Comparison of ENCODE assay signal across 1 cellular context in the genomic region with DNA sequence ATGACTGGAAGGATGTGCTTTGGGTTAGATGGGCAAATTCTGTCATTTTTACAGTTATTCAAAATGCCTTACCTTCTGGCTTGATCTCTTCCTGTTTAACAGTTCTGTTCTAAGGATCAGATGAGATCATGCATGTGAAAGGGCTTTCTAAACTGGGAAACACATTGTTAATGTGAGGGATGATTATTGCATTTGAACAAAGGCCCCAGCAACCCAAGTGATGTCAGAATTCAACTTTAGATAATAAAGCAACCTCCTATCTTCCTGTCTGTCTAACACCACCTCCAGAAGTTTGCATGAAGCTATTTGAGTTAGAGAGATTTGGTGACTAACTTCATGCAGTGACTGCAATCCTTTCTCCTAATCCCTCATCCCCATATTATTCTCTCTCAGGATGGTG.
A peak's percentile ranks its signal among the peaks of the same experiment; 100 is the strongest.
TF ChIP-seq lines count a peak whose summit lies in the region.

No MANE protein-coding gene starts in this region.

TF ChIP-seq in GM12878, 131 proteins besides CTCF, POLR2A, EP300 and RAD21:
- TF ChIP-seq, protein P1, sequence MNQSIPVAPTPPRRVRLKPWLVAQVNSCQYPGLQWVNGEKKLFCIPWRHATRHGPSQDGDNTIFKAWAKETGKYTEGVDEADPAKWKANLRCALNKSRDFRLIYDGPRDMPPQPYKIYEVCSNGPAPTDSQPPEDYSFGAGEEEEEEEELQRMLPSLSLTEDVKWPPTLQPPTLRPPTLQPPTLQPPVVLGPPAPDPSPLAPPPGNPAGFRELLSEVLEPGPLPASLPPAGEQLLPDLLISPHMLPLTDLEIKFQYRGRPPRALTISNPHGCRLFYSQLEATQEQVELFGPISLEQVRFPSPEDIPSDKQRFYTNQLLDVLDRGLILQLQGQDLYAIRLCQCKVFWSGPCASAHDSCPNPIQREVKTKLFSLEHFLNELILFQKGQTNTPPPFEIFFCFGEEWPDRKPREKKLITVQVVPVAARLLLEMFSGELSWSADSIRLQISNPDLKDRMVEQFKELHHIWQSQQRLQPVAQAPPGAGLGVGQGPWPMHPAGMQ (IDR thresholded peaks at IDR 0.05; ENCODE audit: borderline replicate concordance), result no peak
- TF ChIP-seq CBFB (IDR thresholded peaks at IDR 0.05; ENCODE audit: low read depth) (no peak), CREM (IDR thresholded peaks at IDR 0.05; ENCODE audit: low read depth) (0 out of 2 replicates have a peak, but pooled peaks have one; percentile 22), CREB1 (IDR thresholded peaks at IDR 0.05; ENCODE audit: low read depth) (peak; percentile 57; the same call in 1 of the 2 replicates)
- TF ChIP-seq, protein P2, sequence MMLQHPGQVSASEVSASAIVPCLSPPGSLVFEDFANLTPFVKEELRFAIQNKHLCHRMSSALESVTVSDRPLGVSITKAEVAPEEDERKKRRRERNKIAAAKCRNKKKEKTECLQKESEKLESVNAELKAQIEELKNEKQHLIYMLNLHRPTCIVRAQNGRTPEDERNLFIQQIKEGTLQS (IDR thresholded peaks at IDR 0.05; ENCODE audit: borderline replicate concordance, extremely low read depth, low read depth, low read length), result no peak
